ENCODE assay signal across 27 cellular contexts in the genomic region with DNA sequence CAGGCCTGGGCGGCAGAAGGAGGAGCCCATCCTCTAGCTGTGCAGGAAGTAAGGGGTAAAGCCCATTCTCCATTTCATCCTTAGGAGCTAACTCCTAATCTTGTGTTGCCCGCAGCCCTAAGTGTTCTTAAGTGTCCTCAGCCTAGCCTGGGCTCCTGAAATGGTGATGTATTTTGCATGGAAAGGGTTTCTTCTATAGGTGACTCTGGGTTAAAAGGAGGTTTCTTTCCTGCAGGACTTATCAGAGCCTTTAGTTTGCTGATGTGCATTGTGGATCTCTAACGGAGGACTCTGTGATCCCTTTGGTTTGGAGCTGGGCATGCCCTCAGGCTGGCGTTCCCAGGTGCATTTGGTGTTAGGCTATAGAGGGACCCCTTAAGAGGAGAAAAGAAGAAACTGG. TPM values are rescaled to one million over a fixed set of nuclear protein-coding genes. Genes with fewer than 3 reads are reported as not detected.
"Had no signal": no experiment of that assay in that cellular context is flagged by ENCODE, and none has a peak within 500 bp of the region (broad histone marks: within the 10 kb centered on the region; RNA-seq: fewer than 3 reads in every experiment).

No MANE protein-coding gene starts in this region.

- H3K9me3 Mint-ChIP-seq: activated CD4-positive, alpha-beta memory T cell treated with anti-CD3 and anti-CD28 coated beads, Interleukin-2, amount 10 ng/mL, durations not matched to agents 7 days and 5 days; activated CD4-positive, alpha-beta T cell treated with anti-CD3 and anti-CD28 coated beads, Interleukin-2, amount 10 ng/mL, durations not matched to agents 7 days and 5 days; activated naive CD4-positive, alpha-beta T cell treated with anti-CD3 and anti-CD28 coated beads for 36 hours; nephron; stimulated activated effector memory CD8-positive, alpha-beta T cell treated with anti-CD3 and anti-CD28 coated beads, Interleukin-12 subunit alpha, Interleukin-12 subunit beta, amount 100 ng/mL, for 72 hours had no signal

- H3K27ac Mint-ChIP-seq: activated CD4-positive, alpha-beta memory T cell treated with anti-CD3 and anti-CD28 coated beads, Interleukin-2, amount 10 ng/mL, durations not matched to agents 7 days and 5 days; activated CD4-positive, alpha-beta T cell treated with anti-CD3 and anti-CD28 coated beads, Interleukin-2, amount 10 ng/mL, durations not matched to agents 7 days and 5 days; nephron; stimulated activated effector memory CD8-positive, alpha-beta T cell treated with anti-CD3 and anti-CD28 coated beads, Interleukin-12 subunit alpha, Interleukin-12 subunit beta, amount 100 ng/mL, for 72 hours; T-helper 17 cell had no signal

- ATAC-seq: left ventricle myocardium superior; right lobe of liver; stimulated activated effector memory CD8-positive, alpha-beta T cell treated with anti-CD3 and anti-CD28 coated beads, Interleukin-12 subunit alpha, Interleukin-12 subunit beta, amount 100 ng/mL, for 72 hours; T-helper 17 cell had no signal

- H3K36me3 ChIP-seq: esophagus muscularis mucosa, neutrophil, right lobe of liver, suprapubic skin, tibial nerve, uterus had no signal

- H3K36me3 Mint-ChIP-seq: stimulated activated effector memory CD8-positive, alpha-beta T cell treated with anti-CD3 and anti-CD28 coated beads, Interleukin-12 subunit alpha, Interleukin-12 subunit beta, amount 100 ng/mL, for 72 hours had no signal

- H3K4me1 ChIP-seq: esophagus muscularis mucosa, suprapubic skin, tibial nerve, uterus had no signal

- H3K27ac ChIP-seq: esophagus muscularis mucosa, neutrophil, right lobe of liver, skin epidermis, suprapubic skin, tibial nerve, uterus had no signal

- H3K27me3 ChIP-seq: neutrophil, right lobe of liver, suprapubic skin, tibial nerve, uterus had no signal

- H3K27me3 Mint-ChIP-seq: activated CD4-positive, alpha-beta memory T cell treated with anti-CD3 and anti-CD28 coated beads, Interleukin-2, amount 10 ng/mL, durations not matched to agents 7 days and 5 days; activated CD4-positive, alpha-beta T cell treated with anti-CD3 and anti-CD28 coated beads, Interleukin-2, amount 10 ng/mL, durations not matched to agents 7 days and 5 days had no signal

- H3K4me1 Mint-ChIP-seq: nephron, T-helper 17 cell had no signal

- H3K4me3 Mint-ChIP-seq: activated CD4-positive, alpha-beta memory T cell treated with anti-CD3 and anti-CD28 coated beads, Interleukin-2, amount 10 ng/mL, durations not matched to agents 7 days and 5 days; activated CD4-positive, alpha-beta T cell treated with anti-CD3 and anti-CD28 coated beads, Interleukin-2, amount 10 ng/mL, durations not matched to agents 7 days and 5 days; activated naive CD4-positive, alpha-beta T cell treated with anti-CD3 and anti-CD28 coated beads for 36 hours; nephron; stimulated activated effector memory CD8-positive, alpha-beta T cell treated with anti-CD3 and anti-CD28 coated beads, Interleukin-12 subunit alpha, Interleukin-12 subunit beta, amount 100 ng/mL, for 72 hours; T-helper 17 cell had no signal

- H3K9me3 ChIP-seq: esophagus muscularis mucosa, neutrophil, right lobe of liver, suprapubic skin, tibial nerve, uterus had no signal

- DNase-seq: activated CD4-positive, alpha-beta memory T cell treated with anti-CD3 and anti-CD28 coated beads, Interleukin-2, amount 10 ng/mL, durations not matched to agents 7 days and 5 days; activated CD4-positive, alpha-beta T cell treated with anti-CD3 and anti-CD28 coated beads for 1 hour; activated CD4-positive, alpha-beta T cell treated with anti-CD3 and anti-CD28 coated beads, Interleukin-2, amount 10 ng/mL, durations not matched to agents 7 days and 5 days; activated effector memory CD4-positive, alpha-beta T cell treated with Interleukin-2 at 50 U/mL for 16 hours; activated naive CD4-positive, alpha-beta T cell treated with anti-CD3 and anti-CD28 coated beads for 36 hours; amniotic stem cell; central memory CD4-positive, alpha-beta T cell; foreskin melanocyte; islet precursor cell; left ventricle myocardium superior; right lobe of liver; stimulated activated CD4-positive, alpha-beta T cell treated with anti-CD3 and anti-CD28 coated beads, Interleukin-4, amount 100 ng/mL, for 24 hours; T-helper 17 cell; T1000; uterus had no signal

- H3K4me3 ChIP-seq: esophagus muscularis mucosa, right lobe of liver, skin epidermis, suprapubic skin, tibial nerve, uterus had no signal

RNA-seq across cellular contexts. Expression of a gene that starts 48.5 kb away (rescaled TPM):
- total RNA-seq: activated CD4-positive, alpha-beta memory T cell treated with anti-CD3 and anti-CD28 coated beads, Interleukin-2, amount 10 ng/mL, durations not matched to agents 7 days and 5 days; activated CD4-positive, alpha-beta T cell treated with anti-CD3 and anti-CD28 coated beads, Interleukin-2, amount 10 ng/mL, durations not matched to agents 7 days and 5 days; activated naive CD4-positive, alpha-beta T cell treated with anti-CD3 and anti-CD28 coated beads for 36 hours; astrocyte; esophagus muscularis mucosa; glomerular endothelial cell; left ventricle myocardium superior; mucosa of gallbladder; osteocyte; posterior vena cava; right lobe of liver; T-helper 17 cell; tibial nerve; uterus had no signal
